ENCODE assay signal across 16 cellular contexts in genomic region chr2:217954469-217954868, GRCh38. TPM values are rescaled to one million over a fixed set of nuclear protein-coding genes. Genes with fewer than 3 reads are reported as not detected.
A peak's percentile ranks its signal among the peaks of the same experiment; 100 is the strongest.
DNase-seq lines count a peak whose midpoint lies in the region; ATAC-seq, FAIRE-seq and TF ChIP-seq lines count a peak whose summit lies in the region.
"Had no signal": no experiment of that assay in that cellular context is flagged by ENCODE, and none has a peak within 500 bp of the region (broad histone marks: within the 10 kb centered on the region; RNA-seq: fewer than 3 reads in every experiment).

No MANE protein-coding gene starts in this region.

- FAIRE-seq in urothelium cell line (lab: Jason Lieb, UNC): no peak

- no peaks in the 10 kb centered on the region for H3K36me3 ChIP-seq in ascending aorta
- H3K36me3 ChIP-seq in left lung: no peaks in the 10 kb centered on the region
- H3K36me3 ChIP-seq in stomach smooth muscle (ENCODE audit: control insufficient read depth in 2 of 2, insufficient read depth in 2 of 2, low read length in 2 of 2): no peaks in the 10 kb centered on the region

- H3K27me3 ChIP-seq in ascending aorta (no peaks in the 10 kb centered on the region), left lung (no peaks in the 10 kb centered on the region), stomach smooth muscle (ENCODE audit: control insufficient read depth in 1 of 2, insufficient read depth in 2 of 2, low read length in 2 of 2) (no peaks in the 10 kb centered on the region)
- H3K27me3 ChIP-seq: BLaER1 treated with 17β-estradiol and CSF1 and Interleukin-3, amounts not matched to agents 10 nM and 100 nM had no signal

- DNase-seq in NCI-H2029 (lab: John Stamatoyannopoulos, UW) (peak; percentile 96), ascending aorta (ENCODE audit: low spot score in 2 of 2) (peak in 1 of 2 donors; percentile 69), left lung (no peak), urothelium cell line (ENCODE audit: low spot score) (no peak), NCI-H2171 treated with DMSO at 0.1 percent for 48 hours (lab: John Stamatoyannopoulos, UW) (no peak), HK-2 (ENCODE audit: unreplicated experiment) (no peak)
- DNase-seq: activated CD4-positive, alpha-beta T cell treated with anti-CD3 and anti-CD28 coated beads for 1 hour; activated T-cell treated with anti-CD3 and anti-CD28 coated beads, Interleukin-2, amount 50 U/mL, for 24 hours; effector memory CD4-positive, alpha-beta T cell; GF-D8; glutamatergic neuron; stimulated activated CD4-positive, alpha-beta T cell treated with anti-CD3 and anti-CD28 coated beads, Interleukin-2, amount 100 ng/mL, for 24 hours had no signal

- H3K9me3 ChIP-seq in ascending aorta (no peaks in the 10 kb centered on the region), left lung (no peaks in the 10 kb centered on the region), stomach smooth muscle (ENCODE audit: control insufficient read depth in 2 of 2, low read length in 2 of 2) (no peaks in the 10 kb centered on the region)
- H3K9me3 ChIP-seq: BLaER1 treated with 17β-estradiol and CSF1 and Interleukin-3, amounts not matched to agents 10 nM and 100 nM had no signal

- H3K27ac ChIP-seq in ascending aorta (peak overlapping the region; percentile 92 to 94), left lung (peak overlapping the region in 1 of 2 donors; percentile 22), stomach smooth muscle (ENCODE audit: low read length) (peak overlapping the region; percentile 88)
- H3K27ac ChIP-seq: BLaER1 treated with 17β-estradiol and CSF1 and Interleukin-3, amounts not matched to agents 10 nM and 100 nM had no signal

- intact Hi-C loops in ascending aorta (cut with DNase I): no loop called here
- intact Hi-C loops in left lung (cut with DNase I): no loop called here

- TF ChIP-seq CTCF in ascending aorta (IDR thresholded peaks at IDR 0.05) (no peak), left lung (IDR thresholded peaks at IDR 0.05) (no peak)

- H3K4me1 ChIP-seq in ascending aorta: peaks cover 37 to 80% of the 10 kb centered on the region in 2 donors
- H3K4me1 ChIP-seq in left lung: peaks cover 28 to 51% of the 10 kb centered on the region in 2 donors
- H3K4me1 ChIP-seq in stomach smooth muscle (ENCODE audit: control insufficient read depth, insufficient read depth, low read length): peaks cover 75% of the 10 kb centered on the region

- ATAC-seq in left lung (peak; percentile 21), GM21423 (IDR thresholded peaks at IDR 0.05; ENCODE audit: unreplicated experiment) (no peak)
- ATAC-seq: stimulated activated effector memory CD8-positive, alpha-beta T cell treated with anti-CD3 and anti-CD28 coated beads, Interleukin-12 subunit alpha, Interleukin-12 subunit beta, amount 100 ng/mL, for 72 hours had no signal

- no peak overlapping the region for H3K4me3 ChIP-seq in ascending aorta
- no peak overlapping the region for H3K4me3 ChIP-seq in left lung
- H3K4me3 ChIP-seq in stomach smooth muscle (ENCODE audit: low read length in 2 of 2): no peak overlapping the region
- H3K4me3 ChIP-seq: BLaER1 treated with 17β-estradiol and CSF1 and Interleukin-3, amounts not matched to agents 10 nM and 100 nM had no signal

- H3K9ac ChIP-seq in stomach smooth muscle (ENCODE audit: low read length in 2 of 2): peak overlapping the region in 1 of 2 donors; percentile 65
- H3K9ac ChIP-seq: BLaER1 treated with 17β-estradiol and CSF1 and Interleukin-3, amounts not matched to agents 10 nM and 100 nM had no signal

RNA-seq across cellular contexts. Expression of gene TNS1, which starts 48.3 kb away (rescaled TPM):
- total RNA-seq in ascending aorta (1,334 TPM), left lung (100 to 1,000 TPM; 303 to 327 TPM)
